In genomic region chr6:106611030-106611429, GRCh38 we compare ENCODE assay signal across 8 cellular contexts.
"Had no signal": no experiment of that assay in that cellular context is flagged by ENCODE, and none has a peak within 500 bp of the region (broad histone marks: within the 10 kb centered on the region; RNA-seq: fewer than 3 reads in every experiment).

No MANE protein-coding gene starts in this region.

- H3K9ac ChIP-seq: GM23248 had no signal

- DNase-seq: GM23248, GOT3, H7, H9, HCEC 1CT, HFFc6 had no signal

- ATAC-seq: GM23338, HCT116 had no signal

- H2AFZ ChIP-seq: GM23248, GM23338 had no signal

- H3K4me3 ChIP-seq: GM23248, GM23338 had no signal

- H3K27ac ChIP-seq: GM23248 had no signal

- H3K4me2 ChIP-seq: GM23338 had no signal
